1 cellular context compared by ENCODE assay signal in the genomic region with DNA sequence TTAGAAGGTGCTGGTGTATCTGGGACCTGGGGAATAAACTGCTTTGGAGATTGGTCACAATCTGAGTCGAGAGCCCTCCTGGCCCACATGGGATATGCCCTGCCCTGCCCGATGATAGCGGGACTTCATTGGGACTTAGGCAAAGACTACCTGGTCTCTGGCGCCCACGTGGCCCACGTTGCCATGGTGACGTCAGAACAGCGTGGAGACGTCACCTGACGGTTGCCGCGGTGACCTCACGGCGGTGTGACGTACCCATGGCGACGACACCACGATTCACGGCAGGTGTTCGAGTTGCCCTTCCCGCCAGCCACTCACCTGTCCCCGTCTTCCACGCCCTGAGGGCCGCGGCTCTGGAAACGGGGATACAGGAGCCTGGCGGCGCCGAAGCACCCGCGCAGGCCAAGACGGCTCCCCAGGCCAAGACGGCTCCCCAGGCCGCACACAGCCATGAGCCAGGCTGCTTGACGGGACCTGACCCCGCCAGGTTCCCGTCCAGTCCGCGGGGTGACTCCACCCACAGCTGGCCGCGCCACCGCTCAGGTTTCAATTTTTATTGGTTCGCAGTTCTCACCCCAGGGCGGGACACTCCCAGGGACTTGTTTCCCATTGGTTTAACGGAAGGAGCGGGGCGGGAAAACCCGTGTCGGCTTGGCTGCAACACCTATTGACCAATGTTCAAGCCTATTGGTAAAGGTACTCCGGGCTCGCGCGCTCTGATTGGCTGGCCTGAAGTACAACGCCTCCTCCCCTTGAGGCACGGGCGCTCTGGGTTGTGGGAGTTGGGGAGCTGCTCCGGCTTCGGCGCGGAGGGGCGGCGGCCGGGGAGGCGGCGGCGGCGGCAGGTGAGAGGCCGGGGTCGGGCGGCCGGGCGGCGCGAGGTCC.
TF ChIP-seq lines count a peak whose summit lies in the region.

MMAB (minus strand) TSS at position 476 of the 885 bp plus-strand sequence; CDS start at position 452, 24 bp downstream.
MVK (plus strand) TSS at position 766 of the 885 bp plus-strand sequence. CDS start 1,029 bp downstream, outside the sequence.

TF ChIP-seq in WTC11, 78 proteins besides CTCF, POLR2A, EP300 and RAD21 (continued from another document and continues in another):
- TF ChIP-seq, protein P1, sequence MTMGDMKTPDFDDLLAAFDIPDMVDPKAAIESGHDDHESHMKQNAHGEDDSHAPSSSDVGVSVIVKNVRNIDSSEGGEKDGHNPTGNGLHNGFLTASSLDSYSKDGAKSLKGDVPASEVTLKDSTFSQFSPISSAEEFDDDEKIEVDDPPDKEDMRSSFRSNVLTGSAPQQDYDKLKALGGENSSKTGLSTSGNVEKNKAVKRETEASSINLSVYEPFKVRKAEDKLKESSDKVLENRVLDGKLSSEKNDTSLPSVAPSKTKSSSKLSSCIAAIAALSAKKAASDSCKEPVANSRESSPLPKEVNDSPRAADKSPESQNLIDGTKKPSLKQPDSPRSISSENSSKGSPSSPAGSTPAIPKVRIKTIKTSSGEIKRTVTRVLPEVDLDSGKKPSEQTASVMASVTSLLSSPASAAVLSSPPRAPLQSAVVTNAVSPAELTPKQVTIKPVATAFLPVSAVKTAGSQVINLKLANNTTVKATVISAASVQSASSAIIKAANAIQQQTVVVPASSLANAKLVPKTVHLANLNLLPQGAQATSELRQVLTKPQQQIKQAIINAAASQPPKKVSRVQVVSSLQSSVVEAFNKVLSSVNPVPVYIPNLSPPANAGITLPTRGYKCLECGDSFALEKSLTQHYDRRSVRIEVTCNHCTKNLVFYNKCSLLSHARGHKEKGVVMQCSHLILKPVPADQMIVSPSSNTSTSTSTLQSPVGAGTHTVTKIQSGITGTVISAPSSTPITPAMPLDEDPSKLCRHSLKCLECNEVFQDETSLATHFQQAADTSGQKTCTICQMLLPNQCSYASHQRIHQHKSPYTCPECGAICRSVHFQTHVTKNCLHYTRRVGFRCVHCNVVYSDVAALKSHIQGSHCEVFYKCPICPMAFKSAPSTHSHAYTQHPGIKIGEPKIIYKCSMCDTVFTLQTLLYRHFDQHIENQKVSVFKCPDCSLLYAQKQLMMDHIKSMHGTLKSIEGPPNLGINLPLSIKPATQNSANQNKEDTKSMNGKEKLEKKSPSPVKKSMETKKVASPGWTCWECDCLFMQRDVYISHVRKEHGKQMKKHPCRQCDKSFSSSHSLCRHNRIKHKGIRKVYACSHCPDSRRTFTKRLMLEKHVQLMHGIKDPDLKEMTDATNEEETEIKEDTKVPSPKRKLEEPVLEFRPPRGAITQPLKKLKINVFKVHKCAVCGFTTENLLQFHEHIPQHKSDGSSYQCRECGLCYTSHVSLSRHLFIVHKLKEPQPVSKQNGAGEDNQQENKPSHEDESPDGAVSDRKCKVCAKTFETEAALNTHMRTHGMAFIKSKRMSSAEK (CRISPR knock-in tag; IDR thresholded peaks at IDR 0.05; ENCODE audit: borderline replicate concordance) = no peak
- no peak for TF ChIP-seq SMAD4 (CRISPR knock-in tag; IDR thresholded peaks at IDR 0.05)
- TF ChIP-seq, protein P2, sequence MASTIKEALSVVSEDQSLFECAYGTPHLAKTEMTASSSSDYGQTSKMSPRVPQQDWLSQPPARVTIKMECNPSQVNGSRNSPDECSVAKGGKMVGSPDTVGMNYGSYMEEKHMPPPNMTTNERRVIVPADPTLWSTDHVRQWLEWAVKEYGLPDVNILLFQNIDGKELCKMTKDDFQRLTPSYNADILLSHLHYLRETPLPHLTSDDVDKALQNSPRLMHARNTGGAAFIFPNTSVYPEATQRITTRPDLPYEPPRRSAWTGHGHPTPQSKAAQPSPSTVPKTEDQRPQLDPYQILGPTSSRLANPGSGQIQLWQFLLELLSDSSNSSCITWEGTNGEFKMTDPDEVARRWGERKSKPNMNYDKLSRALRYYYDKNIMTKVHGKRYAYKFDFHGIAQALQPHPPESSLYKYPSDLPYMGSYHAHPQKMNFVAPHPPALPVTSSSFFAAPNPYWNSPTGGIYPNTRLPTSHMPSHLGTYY (CRISPR knock-in tag; IDR thresholded peaks at IDR 0.05) = peak; percentile 54; the same call in 1 of the 2 replicates
- TF ChIP-seq RELA (CRISPR knock-in tag; IDR thresholded peaks at IDR 0.05; ENCODE audit: borderline replicate concordance) = no peak
- TF ChIP-seq TCF7 (CRISPR knock-in tag; IDR thresholded peaks at IDR 0.05; ENCODE audit: low read depth) = 0 out of 2 replicates have a peak, but pooled peaks have one; percentile 23
- TF ChIP-seq TEAD4 (CRISPR knock-in tag; IDR thresholded peaks at IDR 0.05) = no peak
- TF ChIP-seq, protein P3, sequence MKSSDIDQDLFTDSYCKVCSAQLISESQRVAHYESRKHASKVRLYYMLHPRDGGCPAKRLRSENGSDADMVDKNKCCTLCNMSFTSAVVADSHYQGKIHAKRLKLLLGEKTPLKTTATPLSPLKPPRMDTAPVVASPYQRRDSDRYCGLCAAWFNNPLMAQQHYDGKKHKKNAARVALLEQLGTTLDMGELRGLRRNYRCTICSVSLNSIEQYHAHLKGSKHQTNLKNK (CRISPR knock-in tag; IDR thresholded peaks at IDR 0.05) = no peak
- 0 out of 2 replicates have a peak, but pooled peaks have one; percentile 39 for TF ChIP-seq ZNF138 (CRISPR knock-in tag; conservative IDR thresholded peaks at IDR 0.05)
- TF ChIP-seq SP1 (CRISPR knock-in tag; conservative IDR thresholded peaks at IDR 0.05) = peak; percentile 92
- no peak for TF ChIP-seq ZNF263 (CRISPR knock-in tag; IDR thresholded peaks at IDR 0.05; ENCODE audit: low read depth)
- peak; percentile 84; the same call in 1 of the 2 replicates for TF ChIP-seq ATF1 (CRISPR knock-in tag; IDR thresholded peaks at IDR 0.05)
- TF ChIP-seq, protein P4, sequence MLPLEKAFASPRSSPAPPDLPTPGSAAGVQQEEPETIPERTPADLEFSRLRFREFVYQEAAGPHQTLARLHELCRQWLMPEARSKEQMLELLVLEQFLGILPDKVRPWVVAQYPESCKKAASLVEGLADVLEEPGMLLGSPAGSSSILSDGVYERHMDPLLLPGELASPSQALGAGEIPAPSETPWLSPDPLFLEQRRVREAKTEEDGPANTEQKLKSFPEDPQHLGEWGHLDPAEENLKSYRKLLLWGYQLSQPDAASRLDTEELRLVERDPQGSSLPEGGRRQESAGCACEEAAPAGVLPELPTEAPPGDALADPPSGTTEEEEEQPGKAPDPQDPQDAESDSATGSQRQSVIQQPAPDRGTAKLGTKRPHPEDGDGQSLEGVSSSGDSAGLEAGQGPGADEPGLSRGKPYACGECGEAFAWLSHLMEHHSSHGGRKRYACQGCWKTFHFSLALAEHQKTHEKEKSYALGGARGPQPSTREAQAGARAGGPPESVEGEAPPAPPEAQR (CRISPR knock-in tag; IDR thresholded peaks at IDR 0.05) = 0 out of 2 replicates have a peak, but pooled peaks have one; percentile 69
- no peak for TF ChIP-seq ZNF281 (CRISPR knock-in tag; IDR thresholded peaks at IDR 0.05)
- TF ChIP-seq, protein P5, sequence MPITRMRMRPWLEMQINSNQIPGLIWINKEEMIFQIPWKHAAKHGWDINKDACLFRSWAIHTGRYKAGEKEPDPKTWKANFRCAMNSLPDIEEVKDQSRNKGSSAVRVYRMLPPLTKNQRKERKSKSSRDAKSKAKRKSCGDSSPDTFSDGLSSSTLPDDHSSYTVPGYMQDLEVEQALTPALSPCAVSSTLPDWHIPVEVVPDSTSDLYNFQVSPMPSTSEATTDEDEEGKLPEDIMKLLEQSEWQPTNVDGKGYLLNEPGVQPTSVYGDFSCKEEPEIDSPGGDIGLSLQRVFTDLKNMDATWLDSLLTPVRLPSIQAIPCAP (CRISPR knock-in tag; IDR thresholded peaks at IDR 0.05) = no peak; the same call in 1 of the 2 replicates
- no peak for TF ChIP-seq JAZF1 (CRISPR knock-in tag; IDR thresholded peaks at IDR 0.05)
- no peak for TF ChIP-seq CBFB (CRISPR knock-in tag; IDR thresholded peaks at IDR 0.05; ENCODE audit: low read depth)
- TF ChIP-seq E2F1 (CRISPR knock-in tag; IDR thresholded peaks at IDR 0.05) = peak; percentile 52; the same call in 1 of the 2 replicates
- TF ChIP-seq ZNF121 (CRISPR knock-in tag; IDR thresholded peaks at IDR 0.05) = no peak
- TF ChIP-seq ZNF425 (CRISPR knock-in tag; conservative IDR thresholded peaks at IDR 0.05) = no peak
- TF ChIP-seq, protein P6, sequence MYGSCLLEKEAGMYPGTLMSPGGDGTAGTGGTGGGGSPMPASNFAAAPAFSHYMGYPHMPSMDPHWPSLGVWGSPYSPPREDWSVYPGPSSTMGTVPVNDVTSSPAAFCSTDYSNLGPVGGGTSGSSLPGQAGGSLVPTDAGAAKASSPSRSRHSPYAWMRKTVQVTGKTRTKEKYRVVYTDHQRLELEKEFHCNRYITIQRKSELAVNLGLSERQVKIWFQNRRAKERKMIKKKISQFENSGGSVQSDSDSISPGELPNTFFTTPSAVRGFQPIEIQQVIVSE (CRISPR knock-in tag; IDR thresholded peaks at IDR 0.05; ENCODE audit: borderline replicate concordance) = no peak
- peak; percentile 81; the same call in 1 of the 2 replicates for TF ChIP-seq NFE2L1 (CRISPR knock-in tag; IDR thresholded peaks at IDR 0.05)
- TF ChIP-seq TP53 (CRISPR knock-in tag; IDR thresholded peaks at IDR 0.05) = no peak
- TF ChIP-seq FOXJ3 (CRISPR knock-in tag; IDR thresholded peaks at IDR 0.05; ENCODE audit: borderline replicate concordance) = no peak
- peak; percentile 54 for TF ChIP-seq ETV6 (CRISPR knock-in tag; IDR thresholded peaks at IDR 0.05)
- TF ChIP-seq ZBTB21 (CRISPR knock-in tag; IDR thresholded peaks at IDR 0.05; ENCODE audit: borderline replicate concordance) = peak; percentile 100
- TF ChIP-seq MAX (CRISPR knock-in tag; IDR thresholded peaks at IDR 0.05) = peak; percentile 99
- TF ChIP-seq, protein P7, sequence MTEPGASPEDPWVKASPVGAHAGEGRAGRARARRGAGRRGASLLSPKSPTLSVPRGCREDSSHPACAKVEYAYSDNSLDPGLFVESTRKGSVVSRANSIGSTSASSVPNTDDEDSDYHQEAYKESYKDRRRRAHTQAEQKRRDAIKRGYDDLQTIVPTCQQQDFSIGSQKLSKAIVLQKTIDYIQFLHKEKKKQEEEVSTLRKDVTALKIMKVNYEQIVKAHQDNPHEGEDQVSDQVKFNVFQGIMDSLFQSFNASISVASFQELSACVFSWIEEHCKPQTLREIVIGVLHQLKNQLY (CRISPR knock-in tag; IDR thresholded peaks at IDR 0.05) = no peak
- TF ChIP-seq PRDM15 (CRISPR knock-in tag; IDR thresholded peaks at IDR 0.05) = no peak
